Comparison of ENCODE assay signal across 31 cellular contexts in the genomic region with DNA sequence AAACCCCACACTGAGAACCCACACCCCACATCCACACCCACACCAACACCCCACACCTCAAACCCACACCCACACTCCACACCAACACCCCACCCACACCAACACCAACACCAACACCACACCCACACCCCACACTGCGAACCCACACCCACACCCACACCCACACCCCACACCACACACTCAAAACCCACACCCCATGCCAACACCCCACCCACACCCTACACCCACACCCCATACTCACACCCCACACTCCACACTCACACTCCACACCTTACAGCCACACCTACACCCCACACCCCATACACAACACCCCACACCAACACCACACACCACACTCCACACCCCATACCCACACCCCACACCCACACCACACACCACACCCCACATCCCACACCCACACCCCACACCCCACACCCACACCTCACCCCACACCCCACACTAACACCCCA. TPM values are rescaled to one million over a fixed set of nuclear protein-coding genes. Genes with fewer than 3 reads are reported as not detected.
DNase-seq lines count a peak whose midpoint lies in the region; ATAC-seq lines count a peak whose summit lies in the region.
"Had no signal": no experiment of that assay in that cellular context is flagged by ENCODE, and none has a peak within 500 bp of the region (broad histone marks: within the 10 kb centered on the region; RNA-seq: fewer than 3 reads in every experiment).

No MANE protein-coding gene starts in this region.

- no peaks in the 10 kb centered on the region for H3K4me1 ChIP-seq in naive thymus-derived CD4-positive, alpha-beta T cell (ENCODE audit: control insufficient read depth in 2 of 2, insufficient read depth in 2 of 2, low read length in 2 of 2)
- H3K4me1 ChIP-seq in aorta (ENCODE audit: control insufficient read depth in 1 of 2, insufficient read depth in 2 of 2, low read length in 2 of 2) = no peaks in the 10 kb centered on the region
- H3K4me1 ChIP-seq: left lung had no signal

- CTCF ChIA-PET in naive thymus-derived CD4-positive, alpha-beta T cell (lab: Charles Lee) = no interaction called here

- no peaks in the 10 kb centered on the region for H3K27me3 Mint-ChIP-seq in activated T-helper 17 cell treated with anti-CD3 and anti-CD28 coated beads, Interleukin-2, amount 50 U/mL, for 72 hours
- H3K27me3 Mint-ChIP-seq in naive thymus-derived CD4-positive, alpha-beta T cell = no peaks in the 10 kb centered on the region
- H3K27me3 Mint-ChIP-seq: CD4-positive, CD25-positive, alpha-beta regulatory T cell; memory B cell had no signal

- no peaks in the 10 kb centered on the region for H3K4me1 Mint-ChIP-seq in activated T-helper 17 cell treated with anti-CD3 and anti-CD28 coated beads, Interleukin-2, amount 50 U/mL, for 72 hours
- peaks cover 0 to 7% (median 2%) of the 10 kb centered on the region in 7 donors for H3K4me1 Mint-ChIP-seq in naive thymus-derived CD4-positive, alpha-beta T cell

- no peaks in the 10 kb centered on the region for H3K9me3 ChIP-seq in naive thymus-derived CD4-positive, alpha-beta T cell (ENCODE audit: control insufficient read depth in 2 of 3, low read length in 3 of 3)
- no peaks in the 10 kb centered on the region for H3K9me3 ChIP-seq in aorta (ENCODE audit: control insufficient read depth, low read length)
- H3K9me3 ChIP-seq: left lung, transverse colon had no signal

- no peak overlapping the region for H3K4me3 Mint-ChIP-seq in activated T-helper 17 cell treated with anti-CD3 and anti-CD28 coated beads, Interleukin-2, amount 50 U/mL, for 72 hours
- H3K4me3 Mint-ChIP-seq in naive thymus-derived CD4-positive, alpha-beta T cell = no peak overlapping the region
- H3K4me3 Mint-ChIP-seq: CD4-positive, CD25-positive, alpha-beta regulatory T cell; H9; memory B cell had no signal

- no peaks in the 10 kb centered on the region for H3K27me3 ChIP-seq in naive thymus-derived CD4-positive, alpha-beta T cell (ENCODE audit: control insufficient read depth in 2 of 2, insufficient read depth in 2 of 2, low read length in 2 of 2)
- H3K27me3 ChIP-seq in aorta (ENCODE audit: control insufficient read depth in 1 of 2, insufficient read depth in 2 of 2, low read length in 1 of 2) = no peaks in the 10 kb centered on the region
- H3K27me3 ChIP-seq: cardiac muscle cell, left lung, transverse colon had no signal

- H3K9me3 Mint-ChIP-seq in activated T-helper 17 cell treated with anti-CD3 and anti-CD28 coated beads, Interleukin-2, amount 50 U/mL, for 72 hours = no peaks in the 10 kb centered on the region
- H3K9me3 Mint-ChIP-seq in naive thymus-derived CD4-positive, alpha-beta T cell = peaks cover 0 to 3% (median 0%) of the 10 kb centered on the region in 11 donors
- H3K9me3 Mint-ChIP-seq: activated naive CD4-positive, alpha-beta T cell treated with anti-CD3 and anti-CD28 coated beads, Interleukin-2, amount 50 U/mL, for 72 hours; activated T-helper 2 cell treated with anti-CD3 and anti-CD28 coated beads, Interferon-gamma antibody, Interleukin-2, Interleukin-4, amounts not matched to agents 10 μg/mL and 5 μg/mL and 100 μg/mL, durations not matched to agents 14 hours and 24 hours and 36 hours; H9; memory B cell had no signal

- no peaks in the 10 kb centered on the region for H3K36me3 ChIP-seq in naive thymus-derived CD4-positive, alpha-beta T cell (ENCODE audit: control insufficient read depth in 2 of 3, insufficient read depth in 3 of 3, low read length in 3 of 3)
- H3K36me3 ChIP-seq in aorta (ENCODE audit: control insufficient read depth in 1 of 2, insufficient read depth in 2 of 2, low read length in 1 of 2) = no peaks in the 10 kb centered on the region
- H3K36me3 ChIP-seq: cardiac muscle cell, transverse colon had no signal

- peak overlapping the region; percentile 35 for H3K27ac ChIP-seq in naive thymus-derived CD4-positive, alpha-beta T cell (ENCODE audit: low read depth, low read length)
- H3K27ac ChIP-seq in aorta (ENCODE audit: low read depth in 1 of 2, low read length in 2 of 2) = no peak overlapping the region
- H3K27ac ChIP-seq: cardiac muscle cell, left lung, transverse colon had no signal

- no peak overlapping the region for H3K4me3 ChIP-seq in naive thymus-derived CD4-positive, alpha-beta T cell (ENCODE audit: low read length)
- no peak overlapping the region for H3K4me3 ChIP-seq in aorta (ENCODE audit: low read length in 2 of 2)
- H3K4me3 ChIP-seq: cardiac muscle cell, left lung, smooth muscle cell, transverse colon had no signal

- peak; percentile 26 for DNase-seq in Right ventricle myocardium inferior (ENCODE audit: missing footprints)
- no peak for DNase-seq in cardiac septum (ENCODE audit: low spot score)
- no peak for DNase-seq in naive thymus-derived CD4-positive, alpha-beta T cell
- no peak for DNase-seq in aorta
- no peak for DNase-seq in NOMO-1 treated with DMSO at 0.1 percent for 48 hours (lab: John Stamatoyannopoulos, UW; ENCODE audit: unreplicated experiment)
- no peak for DNase-seq in NCI-H1417 treated with DMSO at 0.1 percent for 48 hours (lab: John Stamatoyannopoulos, UW)
- no peak for DNase-seq in G401 (ENCODE audit: low spot score)
- DNase-seq: activated CD4-positive, alpha-beta T cell treated with anti-CD3 and anti-CD28 coated beads, Interleukin-2, amount 50 U/mL, for 48 hours; activated CD4-positive, CD25-positive, alpha-beta regulatory T cell treated with anti-CD3 and anti-CD28 coated beads, Interleukin-2, amount 50 U/mL, for 72 hours; activated CD8-positive, alpha-beta memory T cell treated with anti-CD3 and anti-CD28 coated beads, Interleukin-2, amount 50 U/mL, for 4 hours; AML-193; glutamatergic neuron; H9; left lung; NCI-H1436; NCI-H2081; NCI-H2227 treated with DMSO at 0.1 percent for 48 hours; NCI-H526; NK-92 treated with Interleukin-12 subunit alpha and Interleukin-12 subunit beta, amount 100 ng/mL, for 24 hours; PC-3; SHP77; stimulated activated CD4-positive, alpha-beta T cell treated with anti-CD3 and anti-CD28 coated beads, Interleukin-2, amount 100 ng/mL, for 24 hours; stimulated activated CD8-positive, alpha-beta memory T cell treated with anti-CD3 and anti-CD28 coated beads, Interleukin-4, amount 100 ng/mL, for 48 hours; transverse colon had no signal

- 0% methylated on average over 1 of the region's 1 CpG for WGBS in aorta, 2 donors

- in situ Hi-C loops in G401 (cut with HindIII; ENCODE audit: low sequenced_read_pairs) = no loop called here

- peaks cover 18% of the 10 kb centered on the region for H3K36me3 Mint-ChIP-seq in activated T-helper 17 cell treated with anti-CD3 and anti-CD28 coated beads, Interleukin-2, amount 50 U/mL, for 72 hours (ENCODE audit: low read depth)
- peaks cover 0 to 16% (median 0%) of the 10 kb centered on the region in 5 donors for H3K36me3 Mint-ChIP-seq in naive thymus-derived CD4-positive, alpha-beta T cell
- H3K36me3 Mint-ChIP-seq: activated naive CD4-positive, alpha-beta T cell treated with anti-CD3 and anti-CD28 coated beads, Interleukin-2, amount 50 U/mL, for 72 hours; CD4-positive, CD25-positive, alpha-beta regulatory T cell had no signal

- no peak for ATAC-seq in Right ventricle myocardium inferior
- no peak for ATAC-seq in activated T-helper 17 cell treated with anti-CD3 and anti-CD28 coated beads, Interleukin-2, amount 50 U/mL, for 72 hours (replicated peaks)
- ATAC-seq in naive thymus-derived CD4-positive, alpha-beta T cell = peak; percentile 58
- ATAC-seq in aorta (ENCODE audit: low FRiP score) = peak; percentile 39
- ATAC-seq: activated naive CD4-positive, alpha-beta T cell treated with anti-CD3 and anti-CD28 coated beads, Interleukin-2, amount 50 U/mL, for 72 hours; left lung; PC-3 had no signal

- peak overlapping the region; percentile 59 for H3K27ac Mint-ChIP-seq in activated T-helper 17 cell treated with anti-CD3 and anti-CD28 coated beads, Interleukin-2, amount 50 U/mL, for 72 hours
- peak overlapping the region in 1 of 9 donors; percentile 68 for H3K27ac Mint-ChIP-seq in naive thymus-derived CD4-positive, alpha-beta T cell
- H3K27ac Mint-ChIP-seq: activated naive CD4-positive, alpha-beta T cell treated with anti-CD3 and anti-CD28 coated beads, Interleukin-2, amount 50 U/mL, for 72 hours; H9; memory B cell had no signal

- intact Hi-C loops in Right ventricle myocardium inferior (cut with DNase I) (no loop called here), cardiac septum (cut with DNase I) (loop anchor here (5.0 kb wide), 1 partner anchor 38 kb away; a partner anchor contains a TSS), aorta (cut with DNase I) (loop anchor here in 1 of 2 donors (5.0 kb wide), 1 partner anchor 38 kb away; a partner anchor contains a TSS)
- intact Hi-C loops in naive thymus-derived CD4-positive, alpha-beta T cell (cut with micrococcal nuclease) = no loop called here

- POLR2A ChIA-PET in naive thymus-derived CD4-positive, alpha-beta T cell (lab: Charles Lee) = no interaction called here

RNA-seq across cellular contexts. Expression of a gene that starts 38.0 kb away (rescaled TPM):
- total RNA-seq in Right ventricle myocardium inferior (10.3 TPM), cardiac septum (6.2 TPM), aorta (10 to 100 TPM in 1 of 2 donors, 1 to 10 TPM in 1; 8.6 to 12.0 TPM)
- 10 to 100 TPM in 1 of 2 donors, 1 to 10 TPM in 1; 8.6 to 13.7 TPM for total RNA-seq in activated T-helper 17 cell treated with anti-CD3 and anti-CD28 coated beads, Interleukin-2, amount 50 U/mL, for 72 hours
- total RNA-seq in naive thymus-derived CD4-positive, alpha-beta T cell = 10 to 100 TPM in 2 of 5 experiments, 1 to 10 TPM in 3; 7.3 to 14.3 (median 9.2) TPM
- 1 to 10 TPM; 1.3 to 2.0 TPM for polyA plus RNA-seq in naive thymus-derived CD4-positive, alpha-beta T cell
- 1 to 10 TPM; 1.5 to 9.6 TPM for polyA plus RNA-seq in aorta
- 22.6 and 27.9 TPM in 2 replicates for total RNA-seq in G401 (2014; rRNA removed; shearing (Covaris generic))

RNA-seq across cellular contexts. Expression of a gene that starts 43.0 kb away (rescaled TPM):
- total RNA-seq in Right ventricle myocardium inferior = 47.7 TPM
- 20.9 TPM for total RNA-seq in cardiac septum
- 100 to 1,000 TPM; 103 to 123 TPM for total RNA-seq in activated T-helper 17 cell treated with anti-CD3 and anti-CD28 coated beads, Interleukin-2, amount 50 U/mL, for 72 hours
- total RNA-seq in naive thymus-derived CD4-positive, alpha-beta T cell = 100 to 1,000 TPM; 121 to 164 (median 134) TPM
- polyA plus RNA-seq in naive thymus-derived CD4-positive, alpha-beta T cell = 100 to 1,000 TPM in 1 of 2 donors, 10 to 100 TPM in 1; 69.2 to 115 TPM
- 10 to 100 TPM in 1 of 2 donors, 1 to 10 TPM in 1; 5.6 to 18.0 TPM for total RNA-seq in aorta
- 10 to 100 TPM in 1 of 2 donors, 1 to 10 TPM in 1; 5.2 to 12.5 TPM for polyA plus RNA-seq in aorta
- total RNA-seq in G401 (2014; rRNA removed; shearing (Covaris generic)) = 35.3 and 46.6 TPM in 2 replicates

RNA-seq across cellular contexts. Expression of a gene that starts 53.3 kb away (rescaled TPM):
- total RNA-seq in Right ventricle myocardium inferior (8.0 TPM), cardiac septum (13.0 TPM), aorta (10 to 100 TPM; 30.9 to 31.9 TPM)
- 10 to 100 TPM; 14.7 to 23.4 TPM for total RNA-seq in activated T-helper 17 cell treated with anti-CD3 and anti-CD28 coated beads, Interleukin-2, amount 50 U/mL, for 72 hours
- 100 to 1,000 TPM in 1 of 5 experiments, 10 to 100 TPM in 4; 35.1 to 124 (median 79.2) TPM for total RNA-seq in naive thymus-derived CD4-positive, alpha-beta T cell
- 1 to 10 TPM; 2.1 to 4.3 TPM for polyA plus RNA-seq in naive thymus-derived CD4-positive, alpha-beta T cell
- 10 to 100 TPM in 1 of 2 donors, 1 to 10 TPM in 1; 4.4 to 33.4 TPM for polyA plus RNA-seq in aorta
- 0.62 and 2.8 TPM in 2 replicates for total RNA-seq in G401 (2014; rRNA removed; shearing (Covaris generic))

Comparison
In these comparisons a context has a peak if more than half of its experiments do, and no peak if none do; other contexts are left out.
1. ATAC-seq: peak in naive thymus-derived CD4-positive, alpha-beta T cell (single experiment) and aorta (single experiment); none in Right ventricle myocardium inferior (single experiment) and activated T-helper 17 cell treated with anti-CD3 and anti-CD28 coated beads, Interleukin-2, amount 50 U/mL, for 72 hours (single experiment).